Comparison of ENCODE assay signal across 14 cellular contexts in genomic region chr9:122838441-122838840, GRCh38. TPM values are rescaled to one million over a fixed set of nuclear protein-coding genes. Genes with fewer than 3 reads are reported as not detected.
A peak's percentile ranks its signal among the peaks of the same experiment; 100 is the strongest.
DNase-seq lines count a peak whose midpoint lies in the region; ATAC-seq, FAIRE-seq and TF ChIP-seq lines count a peak whose summit lies in the region.
"Not testable (repeated sequence)": the region's sequence is repeated elsewhere in the genome, so short reads cannot be mapped to it uniquely, and the experiment has no call there.
"Had no signal": no experiment of that assay in that cellular context is flagged by ENCODE, and none has a peak within 500 bp of the region (broad histone marks: within the 10 kb centered on the region; RNA-seq: fewer than 3 reads in every experiment).

No MANE protein-coding gene starts in this region.

- not testable (repeated sequence) for H3K27ac ChIP-seq in AG04450 (ENCODE audit: low read depth, low read length); HCT116 (ENCODE audit: low read depth, low read length); Panc1 (ENCODE audit: low read length); K562 (ENCODE audit: extremely low read depth, low read depth, low read length)

- TF ChIP-seq CTCF in AG04450 (IDR thresholded peaks at IDR 0.05; ENCODE audit: low read depth, low read length), result peak; percentile 7; the same call in 1 of the 2 replicates
- TF ChIP-seq CTCF in GM12864 (IDR thresholded peaks at IDR 0.05; ENCODE audit: low read depth, low read length, missing control alignments), result peak; percentile 19
- TF ChIP-seq CTCF in HCT116 (IDR thresholded peaks at IDR 0.05 in 2 of 3, conservative IDR thresholded peaks at IDR 0.05 in 1 of 3; ENCODE audit: borderline replicate concordance in 1 of 3, insufficient read depth in 1 of 3, low read depth in 2 of 3, low read length in 2 of 3), result peak in 2 of 3 experiments; percentile 27 to 32; a peak in 3 of 6 replicates
- TF ChIP-seq CTCF in Panc1 (IDR thresholded peaks at IDR 0.05), result peak; percentile 26; the same call in 1 of the 2 replicates
- TF ChIP-seq CTCF in K562 (IDR thresholded peaks at IDR 0.05 in 2 of 3, conservative IDR thresholded peaks at IDR 0.05 in 1 of 3; ENCODE audit: insufficient read depth in 2 of 3, low read depth in 1 of 3, low read length in 3 of 3), result peak; percentile 32 to 37 (median 32); a peak in 4 of 6 replicates
- TF ChIP-seq CTCF in fibroblast of villous mesenchyme (IDR thresholded peaks at IDR 0.05; ENCODE audit: insufficient read depth, low read depth, low read length), result peak; percentile 17
- TF ChIP-seq CTCF in retinal pigment epithelial cell (conservative IDR thresholded peaks at IDR 0.05; ENCODE audit: low read depth, low read length), result peak; percentile 0

- H3K4me1 ChIP-seq in HCT116 (ENCODE audit: control insufficient read depth in 1 of 2, insufficient read depth in 2 of 2, low read length in 2 of 2), result peaks cover 5 to 11% of the 10 kb centered on the region in 2 experiments; a peak in 3 of 4 replicates
- not testable (repeated sequence) for H3K4me1 ChIP-seq in Panc1 (ENCODE audit: control insufficient read depth, insufficient read depth, low read length); K562 (replicated peaks in 1 of 2; ENCODE audit: control insufficient read depth in 2 of 2, insufficient read depth in 2 of 2, low read length in 2 of 2)

- POLR2A ChIA-PET in AG04450 (lab: Yijun Ruan, JAX), result interaction anchor here (1.1 kb wide), 1 partner anchor 11 kb away, joined by 4 read pairs; no protein-coding TSS in a partner anchor
- POLR2A ChIA-PET in HCT116 (lab: Charles Lee); Panc1 (lab: Charles Lee): not testable (repeated sequence)
- POLR2A ChIA-PET in K562 (lab: Yijun Ruan, JAX), result interaction anchor here (0.6 to 1.6 kb wide), 4 partner anchors 10 to 1542 kb away, joined by 3 to 4 read pairs (median 3); partner anchors contain the start of genes PDCL and RABGAP1

- TF ChIP-seq RAD21 in HCT116 (IDR thresholded peaks at IDR 0.05; ENCODE audit: low read depth), result 0 out of 2 replicates have a peak, but pooled peaks have one; percentile 12
- not testable (repeated sequence) for TF ChIP-seq RAD21 in K562 (CRISPR knock-in tag; conservative IDR thresholded peaks at IDR 0.05 in 1 of 2, IDR thresholded peaks at IDR 0.05 in 1 of 2)

- H3K4me3 ChIP-seq in AG04450 (ENCODE audit: low read depth, low read length); GM12864 (ENCODE audit: low read depth, low read length); HCT116 (replicated peaks in 1 of 2; ENCODE audit: low read depth in 1 of 2, low read length in 2 of 2); Panc1 (ENCODE audit: low read depth in 2 of 2, low read length in 2 of 2); K562; fibroblast of villous mesenchyme (ENCODE audit: low read depth, low read length); retinal pigment epithelial cell (ENCODE audit: low read length): not testable (repeated sequence)

- not testable (repeated sequence) for H3K4me2 ChIP-seq in HCT116 (ENCODE audit: low read length); K562 (ENCODE audit: insufficient read depth, low read length)

- intact Hi-C loops in HCT116 (cut with micrococcal nuclease); Panc1 (cut with micrococcal nuclease; ENCODE audit: unreplicated experiment); K562 (cut with micrococcal nuclease): not testable (repeated sequence)

- in situ Hi-C loops in Panc1 (cut with HindIII; ENCODE audit: low pct_unique_long_range_greater_than_20kb, low sequenced_read_pairs); K562 (cut with MboI): not testable (repeated sequence)

- not testable (repeated sequence) for H3K79me2 ChIP-seq in HCT116 (ENCODE audit: insufficient read depth, low read length); K562 (ENCODE audit: control insufficient read depth, insufficient read depth, low read length)

- H3K36me3 ChIP-seq in HCT116 (ENCODE audit: control insufficient read depth in 1 of 2, insufficient read depth in 2 of 2, low read length in 2 of 2); Panc1 (ENCODE audit: control insufficient read depth, insufficient read depth, low read length); K562 (ENCODE audit: control insufficient read depth, insufficient read depth, low read length): not testable (repeated sequence)

- not testable (repeated sequence) for H2AFZ ChIP-seq in HCT116 (ENCODE audit: low read depth, low read length, poor library complexity, severe bottlenecking); K562 (ENCODE audit: low read depth, low read length)

- not testable (repeated sequence) for H4K20me1 ChIP-seq in HCT116 (ENCODE audit: insufficient read depth); K562 (replicated peaks; ENCODE audit: control insufficient read depth, insufficient read depth, low read length)

- TF ChIP-seq POLR2A in HCT116 (IDR thresholded peaks at IDR 0.05; ENCODE audit: borderline replicate concordance, extremely low read depth, insufficient read depth, insufficient read length); K562 (conservative IDR thresholded peaks at IDR 0.05): not testable (repeated sequence)

- not testable (repeated sequence) for DNase-seq in AG04450 (ENCODE audit: low read depth, low spot score); GM12864 (ENCODE audit: low read depth); HCT116 (ENCODE audit: low read depth, low spot score); Panc1 (ENCODE audit: low read depth, low spot score); K562 (ENCODE audit: extremely low read depth in 1 of 4, low spot score in 3 of 4); fibroblast of villous mesenchyme (ENCODE audit: low read depth); retinal pigment epithelial cell (ENCODE audit: low read depth)
- DNase-seq in NCI-H69 (lab: John Stamatoyannopoulos, UW), result peak; percentile 10

- RAD21 ChIA-PET in HCT116 (lab: Charles Lee; ENCODE audit: low non-redundant PET in 1 of 2, low total read pairs in 2 of 2, uncharacterized antibody in 2 of 2, unreplicated experiment in 2 of 2), result not testable (repeated sequence)

- not testable (repeated sequence) for H3K9ac ChIP-seq in HCT116 (ENCODE audit: low read length); K562 (ENCODE audit: insufficient read depth in 1 of 2, low read depth in 2 of 2, low read length in 2 of 2)

- not testable (repeated sequence) for ATAC-seq in HCT116, Panc1, K562

- not testable (repeated sequence) for H3K27me3 ChIP-seq in AG04450 (ENCODE audit: control insufficient read depth, insufficient read depth, low read length); HCT116 (ENCODE audit: insufficient read depth, low read length); Panc1 (ENCODE audit: control insufficient read depth, insufficient read depth, low read length); K562 (ENCODE audit: control insufficient read depth in 2 of 2, insufficient read depth in 2 of 2, low read length in 2 of 2)

- not testable (repeated sequence) for BruUV-seq in HCT116 (replicated peaks; lab: Mats Ljungman, UMichigan); Panc1 (replicated peaks; lab: Mats Ljungman, UMichigan); K562 (replicated peaks; lab: Mats Ljungman, UMichigan)

- WGBS in K562 (ENCODE audit: insufficient coverage, low coverage, missing lambda C conversion rate), result 6% methylated on average over 2 of the region's 3 CpGs

- H3K9me1 ChIP-seq in K562 (ENCODE audit: control insufficient read depth, insufficient read depth, low read length), result not testable (repeated sequence)

- not testable (repeated sequence) for FAIRE-seq in K562 (lab: Jason Lieb, UNC)

- H3K9me2 ChIP-seq in HCT116 (ENCODE audit: insufficient read depth), result not testable (repeated sequence)

- TF ChIP-seq EP300 in K562 (IDR thresholded peaks at IDR 0.05; ENCODE audit: low read length), result not testable (repeated sequence)

- CTCF ChIA-PET in AG04450 (lab: Charles Lee); HCT116 (lab: Charles Lee); Panc1 (lab: Charles Lee); K562 (lab: Yijun Ruan, JAX; ENCODE audit: low intra/inter-chr PET ratio): not testable (repeated sequence)

- not testable (repeated sequence) for H3K9me3 ChIP-seq in AG04450 (ENCODE audit: control insufficient read depth, insufficient read depth, low read length); HCT116 (ENCODE audit: control insufficient read depth in 1 of 2, insufficient read depth in 1 of 2, low read depth in 1 of 2, low read length in 2 of 2); Panc1 (ENCODE audit: control insufficient read depth, insufficient read depth, low read depth, low read length); K562 (replicated peaks; ENCODE audit: control insufficient read depth, insufficient read depth, low read depth, low read length)

RNA-seq across cellular contexts. Expression of gene PDCL, which starts 10.1 kb away (rescaled TPM):
- 15.5 and 18.7 TPM in 2 replicates for polyA plus RNA-seq in AG04450 (2011; rRNA removed)
- polyA minus RNA-seq in AG04450 (2011; rRNA and poly(A)+ RNA removed), result 35.1 and 35.8 TPM in 2 replicates
- 17.7 TPM for total RNA-seq in HCT116 (2021; ENCODE audit: unreplicated experiment)
- 8.4 and 11.2 TPM in 2 replicates for polyA plus RNA-seq in HCT116 (2012)
- 12.4 TPM for total RNA-seq in Panc1 (2021; ENCODE audit: unreplicated experiment)
- polyA plus RNA-seq in Panc1 (2012; ENCODE audit: insufficient read length), result 16.4 TPM
- 6.4 and 9.4 TPM in 2 replicates for total RNA-seq in K562 (2011; cell fraction: chromatin; rRNA removed; ENCODE audit: low replicate concordance)
- 4.9 and 5.0 TPM in 2 replicates for total RNA-seq in K562 (2011; cell fraction: nucleolus; rRNA removed)
- 5.7 and 6.2 TPM in 2 replicates for total RNA-seq in K562 (2011; cell fraction: nucleoplasm; rRNA removed)
- 20.2 and 22.7 TPM in 2 replicates for total RNA-seq in K562 (2014; rRNA removed)
- total RNA-seq in K562 (2014; rRNA removed; fragmentation: Illumina TruSeq; extraction: Trizol), result 22.0 and 24.6 TPM in 2 replicates
- total RNA-seq in K562 (2015; rRNA removed; fragmentation: Illumina TruSeq; extraction: Trizol), result 18.4 and 22.1 TPM in 2 replicates
- total RNA-seq in K562 (2021), result 16.5 and 18.7 TPM in 2 replicates
- 11.4 and 14.0 TPM in 2 replicates for polyA plus RNA-seq in K562 (2011; rRNA removed)
- 6.4 and 7.3 TPM in 2 replicates for polyA plus RNA-seq in K562 (2011; cell fraction: cytosol; rRNA removed)
- 3.9 and 4.9 TPM in 2 replicates for polyA plus RNA-seq in K562 (2011; cell fraction: nucleus; rRNA removed)
- polyA plus RNA-seq in K562 (2012), result 10.1 and 17.0 TPM in 2 replicates
- 11.7 and 12.7 TPM in 2 replicates for polyA plus RNA-seq in K562 (2014; fragmentation: Illumina TruSeq; extraction: Trizol)
- 10 to 100 TPM; 18.6 to 21.7 TPM for polyA plus RNA-seq in K562 (2014; fragmentation: Nextera tagmentation; extraction: Ambion mirVana)
- polyA plus RNA-seq in K562 (2014; rRNA removed), result 12.8 and 15.0 TPM in 2 replicates
- polyA minus RNA-seq in K562 (2011; rRNA and poly(A)+ RNA removed), result 29.1 and 29.9 TPM in 2 replicates
- polyA minus RNA-seq in K562 (2011; cell fraction: cytosol; rRNA and poly(A)+ RNA removed), result 9.3 and 14.7 TPM in 2 replicates
- polyA minus RNA-seq in K562 (2011; cell fraction: nucleus; rRNA and poly(A)+ RNA removed), result 3.1 and 5.6 TPM in 2 replicates
- 31.6 and 43.6 TPM in 2 replicates for total RNA-seq in fibroblast of villous mesenchyme

RNA-seq across cellular contexts. Expression of gene OR1K1, which starts 38.5 kb away (rescaled TPM):
- polyA plus RNA-seq in AG04450 (2011; rRNA removed) (not detected in 2 replicates), K562 (2011; rRNA removed) (not detected in 2 replicates), K562 (2014; fragmentation: Illumina TruSeq; extraction: Trizol) (not detected in 2 replicates), K562 (2014; fragmentation: Nextera tagmentation; extraction: Ambion mirVana) (not detected), K562 (2014; rRNA removed) (not detected in 2 replicates)
- not detected in 2 replicates for polyA minus RNA-seq in AG04450 (2011; rRNA and poly(A)+ RNA removed)
- total RNA-seq in HCT116 (2021; ENCODE audit: unreplicated experiment) (not detected), Panc1 (2021; ENCODE audit: unreplicated experiment) (not detected), K562 (2014; rRNA removed) (not detected in 2 replicates), K562 (2014; rRNA removed; fragmentation: Illumina TruSeq; extraction: Trizol) (not detected in 2 replicates), K562 (2015; rRNA removed; fragmentation: Illumina TruSeq; extraction: Trizol) (not detected in 2 replicates), K562 (2021) (not detected in 2 replicates), fibroblast of villous mesenchyme (not detected in 2 replicates)
- polyA plus RNA-seq in HCT116 (2012), result not detected in 2 replicates
- not detected for polyA plus RNA-seq in Panc1 (2012; ENCODE audit: insufficient read length)
- total RNA-seq in K562 (2011; cell fraction: chromatin; rRNA removed; ENCODE audit: low replicate concordance), result not detected in 2 replicates
- not detected in 2 replicates for total RNA-seq in K562 (2011; cell fraction: nucleolus; rRNA removed)
- total RNA-seq in K562 (2011; cell fraction: nucleoplasm; rRNA removed), result not detected in 2 replicates
- polyA plus RNA-seq in K562 (2011; cell fraction: cytosol; rRNA removed), result not detected in 2 replicates
- polyA plus RNA-seq in K562 (2011; cell fraction: nucleus; rRNA removed), result 0.14 TPM in 1 of 2 replicates, not detected in the other
- polyA plus RNA-seq in K562 (2012), result not detected in 2 replicates
- polyA minus RNA-seq in K562 (2011; rRNA and poly(A)+ RNA removed), result not detected in 2 replicates
- polyA minus RNA-seq in K562 (2011; cell fraction: cytosol; rRNA and poly(A)+ RNA removed), result not detected in 2 replicates
- not detected in 2 replicates for polyA minus RNA-seq in K562 (2011; cell fraction: nucleus; rRNA and poly(A)+ RNA removed)
- total RNA-seq: A172; CD4-positive, alpha-beta memory T cell; GM12878; GM23248; IMR-90; T-helper 2 cell treated with Interferon-gamma antibody and Interleukin-4, amounts not matched to agents 100 ng/mL and 5 ng/mL, for 36 hours had no signal
- polyA plus RNA-seq: CD4-positive, alpha-beta memory T cell; GM12878; GM23248; IMR-90 had no signal

RNA-seq across cellular contexts. Expression of gene OR5C1, which starts 49.7 kb away (rescaled TPM):
- not detected in 2 replicates for polyA plus RNA-seq in AG04450 (2011; rRNA removed)
- not detected in 2 replicates for polyA minus RNA-seq in AG04450 (2011; rRNA and poly(A)+ RNA removed)
- not detected for total RNA-seq in HCT116 (2021; ENCODE audit: unreplicated experiment)
- not detected in 2 replicates for polyA plus RNA-seq in HCT116 (2012)
- total RNA-seq in Panc1 (2021; ENCODE audit: unreplicated experiment), result not detected
- not detected for polyA plus RNA-seq in Panc1 (2012; ENCODE audit: insufficient read length)
- not detected in 2 replicates for total RNA-seq in K562 (2011; cell fraction: chromatin; rRNA removed; ENCODE audit: low replicate concordance)
- not detected in 2 replicates for total RNA-seq in K562 (2011; cell fraction: nucleolus; rRNA removed)
- not detected in 2 replicates for total RNA-seq in K562 (2011; cell fraction: nucleoplasm; rRNA removed)
- total RNA-seq in K562 (2014; rRNA removed), result not detected in 2 replicates
- total RNA-seq in K562 (2014; rRNA removed; fragmentation: Illumina TruSeq; extraction: Trizol), result not detected in 2 replicates
- total RNA-seq in K562 (2015; rRNA removed; fragmentation: Illumina TruSeq; extraction: Trizol), result not detected in 2 replicates
- total RNA-seq in K562 (2021), result not detected in 2 replicates
- not detected in 2 replicates for polyA plus RNA-seq in K562 (2011; rRNA removed)
- polyA plus RNA-seq in K562 (2011; cell fraction: cytosol; rRNA removed), result not detected in 2 replicates
- not detected in 2 replicates for polyA plus RNA-seq in K562 (2011; cell fraction: nucleus; rRNA removed)
- polyA plus RNA-seq in K562 (2012), result not detected in 2 replicates
- not detected in 2 replicates for polyA plus RNA-seq in K562 (2014; fragmentation: Illumina TruSeq; extraction: Trizol)
- polyA plus RNA-seq in K562 (2014; fragmentation: Nextera tagmentation; extraction: Ambion mirVana), result not detected
- polyA plus RNA-seq in K562 (2014; rRNA removed), result not detected in 2 replicates
- not detected in 2 replicates for polyA minus RNA-seq in K562 (2011; rRNA and poly(A)+ RNA removed)
- not detected in 2 replicates for polyA minus RNA-seq in K562 (2011; cell fraction: cytosol; rRNA and poly(A)+ RNA removed)
- polyA minus RNA-seq in K562 (2011; cell fraction: nucleus; rRNA and poly(A)+ RNA removed), result not detected in 2 replicates
- total RNA-seq in fibroblast of villous mesenchyme, result not detected in 2 replicates
- total RNA-seq: A172; CD4-positive, alpha-beta memory T cell; GM12878; GM23248; IMR-90; T-helper 2 cell treated with Interferon-gamma antibody and Interleukin-4, amounts not matched to agents 100 ng/mL and 5 ng/mL, for 36 hours had no signal
- polyA plus RNA-seq: CD4-positive, alpha-beta memory T cell; GM12878; GM23248; IMR-90 had no signal
